ENCODE assay signal across 1 cellular context in genomic region chr11:119044708-119045107, GRCh38.
TF ChIP-seq lines count a peak whose summit lies in the region.

No MANE protein-coding gene starts in this region.

TF ChIP-seq in H1, 55 proteins besides CTCF, POLR2A, EP300 and RAD21:
- no peak for TF ChIP-seq JUN (IDR thresholded peaks at IDR 0.05; ENCODE audit: low read depth, low read length)
- TF ChIP-seq RFX5 (IDR thresholded peaks at IDR 0.05; ENCODE audit: borderline replicate concordance, low read depth, low read length) = no peak
- TF ChIP-seq MAFK (IDR thresholded peaks at IDR 0.05; ENCODE audit: low read depth, low read length) = no peak
- 0 out of 2 replicates have a peak, but pooled peaks have one; percentile 9 for TF ChIP-seq CREB1 (IDR thresholded peaks at IDR 0.05)
